In the genomic region with DNA sequence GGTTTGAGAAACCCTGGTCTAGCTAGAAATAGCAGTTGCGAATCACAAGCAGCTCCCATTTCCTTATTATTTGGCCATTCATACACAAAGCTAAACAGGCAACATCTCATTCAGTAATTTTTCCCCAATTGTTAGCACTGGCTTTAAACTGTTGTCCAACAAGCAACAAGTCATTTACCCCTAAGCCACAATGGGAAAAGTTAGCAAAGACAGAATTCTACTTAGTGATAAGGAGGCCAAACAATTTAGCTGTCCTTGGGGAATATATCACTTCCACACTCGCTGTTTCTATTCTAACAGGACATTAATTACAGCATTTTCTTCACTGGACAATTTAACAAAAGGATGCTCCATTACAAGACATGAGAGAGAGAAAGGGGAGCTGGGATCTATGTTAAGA, we compare ENCODE assay signal across 1 cellular context.
TF ChIP-seq lines count a peak whose summit lies in the region.

No MANE protein-coding gene starts in this region.

TF ChIP-seq in H1, 55 proteins besides CTCF, POLR2A, EP300 and RAD21:
- TF ChIP-seq TAF7 (optimal IDR thresholded peaks at IDR 0.05; ENCODE audit: borderline replicate concordance, low read depth, low read length) (no peak), EGR1 (IDR thresholded peaks at IDR 0.05; ENCODE audit: borderline replicate concordance, low read depth, low read length) (no peak), BRCA1 (IDR thresholded peaks at IDR 0.05; ENCODE audit: low read depth, low read length) (no peak), CREB1 (IDR thresholded peaks at IDR 0.05) (no peak), BCL11A (IDR thresholded peaks at IDR 0.05; ENCODE audit: low read depth in 2 of 2, low read length in 2 of 2) (no peak), HDAC2 (IDR thresholded peaks at IDR 0.05; ENCODE audit: borderline replicate concordance in 1 of 2, low read depth in 2 of 2, low read length in 2 of 2) (no peak), CEBPB (IDR thresholded peaks at IDR 0.05; ENCODE audit: low read depth, low read length) (no peak), SP2 (IDR thresholded peaks at IDR 0.05; ENCODE audit: low read length) (no peak), TEAD4 (IDR thresholded peaks at IDR 0.05; ENCODE audit: low read depth, low read length) (no peak), JUND (IDR thresholded peaks at IDR 0.05; ENCODE audit: low read length) (no peak)
- TF ChIP-seq, protein P1, sequence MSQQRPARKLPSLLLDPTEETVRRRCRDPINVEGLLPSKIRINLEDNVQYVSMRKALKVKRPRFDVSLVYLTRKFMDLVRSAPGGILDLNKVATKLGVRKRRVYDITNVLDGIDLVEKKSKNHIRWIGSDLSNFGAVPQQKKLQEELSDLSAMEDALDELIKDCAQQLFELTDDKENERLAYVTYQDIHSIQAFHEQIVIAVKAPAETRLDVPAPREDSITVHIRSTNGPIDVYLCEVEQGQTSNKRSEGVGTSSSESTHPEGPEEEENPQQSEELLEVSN (IDR thresholded peaks at IDR 0.05): no peak
